In the genomic region with DNA sequence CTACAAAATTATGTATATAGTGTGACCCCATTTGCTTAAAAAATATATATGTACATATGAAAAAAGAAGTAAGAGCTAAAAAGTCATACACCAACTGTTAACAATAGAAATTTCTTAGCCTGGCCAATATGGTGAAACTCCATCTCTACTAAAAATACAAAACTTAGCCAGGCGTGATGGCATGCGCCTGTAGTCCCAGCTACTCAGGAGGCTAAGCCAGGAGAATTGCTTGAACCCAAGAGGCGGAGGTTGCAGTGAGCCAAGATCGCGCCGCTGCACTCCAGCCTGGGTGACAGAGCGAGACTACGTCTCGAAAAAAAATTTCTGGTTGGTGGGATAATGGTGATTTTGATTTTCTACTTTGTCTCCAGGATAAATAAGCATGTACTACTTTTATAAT, we compare ENCODE assay signal across 8 cellular contexts. TPM values are rescaled to one million over a fixed set of nuclear protein-coding genes. Genes with fewer than 3 reads are reported as not detected.
DNase-seq lines count a peak whose midpoint lies in the region; ATAC-seq, FAIRE-seq and TF ChIP-seq lines count a peak whose summit lies in the region.
"Not testable (repeated sequence)": the region's sequence is repeated elsewhere in the genome, so short reads cannot be mapped to it uniquely, and the experiment has no call there.
"Had no signal": no experiment of that assay in that cellular context is flagged by ENCODE, and none has a peak within 500 bp of the region (broad histone marks: within the 10 kb centered on the region; RNA-seq: fewer than 3 reads in every experiment).

No MANE protein-coding gene starts in this region.

- TF ChIP-seq RAD21 in K562 (CRISPR knock-in tag; conservative IDR thresholded peaks at IDR 0.05 in 1 of 2, IDR thresholded peaks at IDR 0.05 in 1 of 2) = not testable (repeated sequence)

- TF ChIP-seq POLR2A in K562 (conservative IDR thresholded peaks at IDR 0.05); heart left ventricle (IDR thresholded peaks at IDR 0.05); gastrocnemius medialis (IDR thresholded peaks at IDR 0.05): not testable (repeated sequence)

- POLR2A ChIA-PET in K562 (lab: Yijun Ruan, JAX) = interaction anchor here (1.2 kb wide), 1 partner anchor 7 kb away, joined by 3 read pairs; no protein-coding TSS in a partner anchor

- not testable (repeated sequence) for DNase-seq in K562 (ENCODE audit: extremely low read depth in 1 of 4, low spot score in 3 of 4); dorsolateral prefrontal cortex; heart left ventricle; gastrocnemius medialis

- intact Hi-C loops in K562 (cut with micrococcal nuclease) (loop anchor here (10.0 kb wide), 1 partner anchor 143 kb away; no protein-coding TSS in a partner anchor), dorsolateral prefrontal cortex (cut with DNase I) (loop anchor here (1.0 to 10.0 kb wide), 7 partner anchors 33 to 407 kb away; no protein-coding TSS in a partner anchor), heart left ventricle (cut with DNase I) (loop anchor here in 4 of 10 donors (10.0 kb wide), 3 partner anchors 407 to 667 kb away; partner anchors contain the start of gene LTBP1 (in 1 of the 4)), gastrocnemius medialis (cut with DNase I; ENCODE audit: low total_unique reads) (loop anchor here (5.0 to 10.0 kb wide), 2 partner anchors 310 to 407 kb away; no protein-coding TSS in a partner anchor)

- H3K27ac ChIP-seq in K562 (ENCODE audit: extremely low read depth, low read depth, low read length) = not testable (repeated sequence)
- H3K27ac ChIP-seq in dorsolateral prefrontal cortex (peak overlapping the region in 58 of 59 donors; percentile 15 to 93 (median 77)), heart left ventricle (peak overlapping the region in 9 of 12 donors; percentile 38 to 74 (median 52)), layer of hippocampus (ENCODE audit: low read depth, low read length) (peak overlapping the region; percentile 62), gastrocnemius medialis (peak overlapping the region; percentile 11 to 82 (median 72)), temporal lobe (ENCODE audit: low read depth, low read length) (peak overlapping the region; percentile 75)

- H3K9me3 ChIP-seq in K562 (replicated peaks; ENCODE audit: control insufficient read depth, insufficient read depth, low read depth, low read length); heart left ventricle; gastrocnemius medialis: not testable (repeated sequence)

- not testable (repeated sequence) for H3K4me2 ChIP-seq in K562 (ENCODE audit: insufficient read depth, low read length)

- H3K36me3 ChIP-seq in K562 (ENCODE audit: control insufficient read depth, insufficient read depth, low read length); heart left ventricle; gastrocnemius medialis: not testable (repeated sequence)

- not testable (repeated sequence) for H4K20me1 ChIP-seq in K562 (replicated peaks; ENCODE audit: control insufficient read depth, insufficient read depth, low read length)

- WGBS in K562 (ENCODE audit: insufficient coverage, low coverage, missing lambda C conversion rate) = 27% methylated on average over 9 of the region's 9 CpGs
- WGBS in heart left ventricle, 4 donors = 90 to 97% (median 96%) methylated on average over 9 of the region's 9 CpGs

- not testable (repeated sequence) for H3K79me2 ChIP-seq in K562 (ENCODE audit: control insufficient read depth, insufficient read depth, low read length)

- H3K9ac ChIP-seq in K562 (ENCODE audit: insufficient read depth in 1 of 2, low read depth in 2 of 2, low read length in 2 of 2) = not testable (repeated sequence)

- FAIRE-seq in K562 (lab: Jason Lieb, UNC) = not testable (repeated sequence)

- H3K4me3 ChIP-seq in K562, heart left ventricle, gastrocnemius medialis: not testable (repeated sequence)
- peak overlapping the region in 8 of 59 donors; percentile 2 to 35 (median 12) for H3K4me3 ChIP-seq in dorsolateral prefrontal cortex

- BruUV-seq in K562 (replicated peaks; lab: Mats Ljungman, UMichigan) = not testable (repeated sequence)

- not testable (repeated sequence) for ATAC-seq in K562, heart left ventricle, gastrocnemius medialis

- peak overlapping the region; percentile 47 for H2AFZ ChIP-seq in K562 (ENCODE audit: low read depth, low read length)

- not testable (repeated sequence) for TF ChIP-seq CTCF in K562 (IDR thresholded peaks at IDR 0.05 in 2 of 3, conservative IDR thresholded peaks at IDR 0.05 in 1 of 3; ENCODE audit: insufficient read depth in 2 of 3, low read depth in 1 of 3, low read length in 3 of 3); dorsolateral prefrontal cortex (IDR thresholded peaks at IDR 0.05 in 54 of 56, conservative IDR thresholded peaks at IDR 0.05 in 2 of 56; ENCODE audit: low read depth in 1 of 56, partially characterized antibody in 56 of 56); heart left ventricle (IDR thresholded peaks at IDR 0.05); gastrocnemius medialis (IDR thresholded peaks at IDR 0.05 in 4 of 5, conservative IDR thresholded peaks at IDR 0.05 in 1 of 5)

- H3K27me3 ChIP-seq in K562 (ENCODE audit: control insufficient read depth in 2 of 2, insufficient read depth in 2 of 2, low read length in 2 of 2); dorsolateral prefrontal cortex; heart left ventricle; layer of hippocampus (ENCODE audit: control insufficient read depth, insufficient read depth, low read length); gastrocnemius medialis: not testable (repeated sequence)

- not testable (repeated sequence) for H3K4me1 ChIP-seq in K562 (replicated peaks in 1 of 2; ENCODE audit: control insufficient read depth in 2 of 2, insufficient read depth in 2 of 2, low read length in 2 of 2)
- peaks cover 0 to 45% (median 17%) of the 10 kb centered on the region in 12 donors for H3K4me1 ChIP-seq in heart left ventricle
- peaks cover 20 to 44% of the 10 kb centered on the region in 2 donors for H3K4me1 ChIP-seq in gastrocnemius medialis

- TF ChIP-seq EP300 in K562 (IDR thresholded peaks at IDR 0.05; ENCODE audit: low read length) = not testable (repeated sequence)

- in situ Hi-C loops in K562 (cut with MboI); gastrocnemius medialis (cut with MboI; ENCODE audit: low sequenced_read_pairs in 4 of 4): not testable (repeated sequence)

- not testable (repeated sequence) for H3K9me1 ChIP-seq in K562 (ENCODE audit: control insufficient read depth, insufficient read depth, low read length)

- CTCF ChIA-PET in K562 (lab: Yijun Ruan, JAX; ENCODE audit: low intra/inter-chr PET ratio) = interaction anchor here (0.8 to 0.9 kb wide), 2 partner anchors 30 to 139 kb away, joined by 3 read pairs; no protein-coding TSS in a partner anchor

RNA-seq across cellular contexts. Expression of gene RASGRP3, which starts 34.4 kb away (rescaled TPM):
- total RNA-seq in K562 (2011; cell fraction: chromatin; rRNA removed; ENCODE audit: low replicate concordance) = 0.39 and 1.3 TPM in 2 replicates
- total RNA-seq in K562 (2011; cell fraction: nucleolus; rRNA removed) = 0.53 and 1.2 TPM in 2 replicates
- 0.51 and 0.76 TPM in 2 replicates for total RNA-seq in K562 (2011; cell fraction: nucleoplasm; rRNA removed)
- total RNA-seq in K562 (2014; rRNA removed) (0.18 and 0.24 TPM in 2 replicates), K562 (2014; rRNA removed; fragmentation: Illumina TruSeq; extraction: Trizol) (0.76 and 1.6 TPM in 2 replicates), K562 (2015; rRNA removed; fragmentation: Illumina TruSeq; extraction: Trizol) (0.91 and 1.3 TPM in 2 replicates), K562 (2021) (1.1 and 1.2 TPM in 2 replicates), dorsolateral prefrontal cortex (100 to 1,000 TPM in 1 of 120 experiments, 10 to 100 TPM in 106, 1 to 10 TPM in 13; 4.2 to 101 (median 24.4) TPM), heart left ventricle (10 to 100 TPM; 47.8 to 73.3 (median 62.2) TPM), gastrocnemius medialis (10 to 100 TPM; 10.0 to 22.5 (median 12.1) TPM), temporal lobe (5.4 TPM)
- polyA plus RNA-seq in K562 (2011; rRNA removed) (0.73 and 1.7 TPM in 2 replicates), K562 (2014; fragmentation: Illumina TruSeq; extraction: Trizol) (1.2 and 1.4 TPM in 2 replicates), K562 (2014; fragmentation: Nextera tagmentation; extraction: Ambion mirVana) (1 to 10 TPM; 1.6 TPM), K562 (2014; rRNA removed) (1.2 and 1.5 TPM in 2 replicates), heart left ventricle (10 to 100 TPM; 17.7 to 27.2 TPM)
- 0.67 and 0.80 TPM in 2 replicates for polyA plus RNA-seq in K562 (2011; cell fraction: cytosol; rRNA removed)
- polyA plus RNA-seq in K562 (2011; cell fraction: nucleus; rRNA removed) = 0.79 and 0.95 TPM in 2 replicates
- 0.44 and 6.6 TPM in 2 replicates for polyA plus RNA-seq in K562 (2012)
- 0.72 and 1.5 TPM in 2 replicates for polyA minus RNA-seq in K562 (2011; rRNA and poly(A)+ RNA removed)
- not detected in 2 replicates for polyA minus RNA-seq in K562 (2011; cell fraction: cytosol; rRNA and poly(A)+ RNA removed)
- polyA minus RNA-seq in K562 (2011; cell fraction: nucleus; rRNA and poly(A)+ RNA removed) = 0.44 and 0.54 TPM in 2 replicates
- total RNA-seq: H1, H9 had no signal
